In the genomic region with DNA sequence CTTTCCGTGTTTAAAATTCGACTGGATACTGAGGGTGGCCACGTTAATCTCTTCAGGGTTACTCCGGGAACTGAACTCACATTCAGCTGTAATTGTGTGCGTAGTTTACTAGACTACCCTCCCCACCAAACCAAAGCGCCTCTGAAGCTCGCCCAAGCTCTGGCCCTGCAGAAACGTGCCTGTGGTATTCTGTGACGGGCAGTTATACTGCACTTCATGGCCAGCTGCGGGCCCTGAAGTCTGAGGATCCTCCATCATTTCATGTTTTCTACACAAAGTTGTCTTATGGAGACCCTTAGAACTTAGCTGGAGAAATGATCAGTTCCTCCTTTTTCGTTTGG, we compare ENCODE assay signal across 2 cellular contexts.
TF ChIP-seq lines count a peak whose summit lies in the region.

No MANE protein-coding gene starts in this region.

TF ChIP-seq in GM12891, 5 proteins besides CTCF, POLR2A, EP300 and RAD21 (continued from another document):
- TF ChIP-seq TAF1 (IDR thresholded peaks at IDR 0.05; ENCODE audit: low read depth, low read length), result no peak
TF ChIP-seq in GM12891: peak in this region for 1.

TF ChIP-seq in K562, 482 proteins besides CTCF, POLR2A, EP300 and RAD21 (continued from another document):
- 0 out of 2 replicates have a peak, but pooled peaks have one; percentile 19 for TF ChIP-seq NFATC3 (IDR thresholded peaks at IDR 0.05)
